Comparison of ENCODE assay signal across 8 cellular contexts in the genomic region with DNA sequence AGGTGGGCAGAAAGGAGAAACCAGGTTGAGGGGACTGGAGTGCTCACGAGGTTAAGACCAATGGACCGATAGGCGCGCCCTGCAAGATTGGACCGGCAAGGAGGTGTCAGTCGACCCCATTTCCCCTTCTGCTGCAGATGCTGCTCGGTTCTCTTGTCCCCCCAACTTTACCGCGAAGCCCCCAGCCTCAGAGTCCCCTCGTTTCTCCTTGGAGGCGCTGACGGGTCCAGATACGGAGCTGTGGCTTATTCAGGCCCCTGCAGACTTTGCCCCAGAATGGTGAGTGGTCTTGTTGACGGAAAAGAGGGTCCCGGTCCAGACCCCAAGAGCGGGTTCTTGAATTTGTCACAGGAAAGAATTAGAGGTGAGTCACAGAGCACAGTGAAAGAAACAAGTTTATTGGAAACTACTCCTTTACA. TPM values are rescaled to one million over a fixed set of nuclear protein-coding genes. Genes with fewer than 3 reads are reported as not detected.
DNase-seq lines count a peak whose midpoint lies in the region; ATAC-seq and TF ChIP-seq lines count a peak whose summit lies in the region.

No MANE protein-coding gene starts in this region.

- peak overlapping the region; percentile 94; the same call in 1 of the 2 replicates for H2AFZ ChIP-seq in Loucy (ENCODE audit: low read length)

- TF ChIP-seq CTCF in Loucy (conservative IDR thresholded peaks at IDR 0.05; ENCODE audit: low read length) (no peak), nephron progenitor cell (IDR thresholded peaks at IDR 0.05) (no peak)

- H3K27ac Mint-ChIP-seq in CD4-positive, CD25-positive, alpha-beta regulatory T cell, result peak overlapping the region in 2 of 3 donors; percentile 87 to 94
- H3K27ac Mint-ChIP-seq in dendritic cell treated with granulocyte-macrophage colony-stimulating factor and Interleukin-4, amounts not matched to agents 40 ng/mL and 50 ng/mL, for 4 days, result peak overlapping the region; percentile 90
- H3K27ac Mint-ChIP-seq in nephron progenitor cell, result peak overlapping the region; percentile 58

- H3K27me3 ChIP-seq in CD4-positive, CD25-positive, alpha-beta regulatory T cell (ENCODE audit: control insufficient read depth, insufficient read depth, low read length), result peaks cover 2% of the 10 kb centered on the region
- no peaks in the 10 kb centered on the region for H3K27me3 ChIP-seq in Loucy (ENCODE audit: insufficient read depth, low read length, poor library complexity, severe bottlenecking)

- no peaks in the 10 kb centered on the region for H3K9me2 ChIP-seq in Loucy (replicated peaks; ENCODE audit: low read depth, low read length)

- no peaks in the 10 kb centered on the region for H3F3A ChIP-seq in Loucy (ENCODE audit: low read depth)

- H3K9me3 ChIP-seq in CD4-positive, CD25-positive, alpha-beta regulatory T cell (ENCODE audit: control insufficient read depth in 2 of 2, low read length in 2 of 2), result no peaks in the 10 kb centered on the region
- no peaks in the 10 kb centered on the region for H3K9me3 ChIP-seq in Loucy (ENCODE audit: insufficient read depth, low read depth, low read length)

- peak overlapping the region; percentile 79 for H3K4me3 ChIP-seq in CD4-positive, CD25-positive, alpha-beta regulatory T cell (ENCODE audit: low read depth, low read length)
- H3K4me3 ChIP-seq in Loucy (ENCODE audit: low read length, poor library complexity, severe bottlenecking), result peak overlapping the region; percentile 88

- H3K79me2 ChIP-seq in Loucy (ENCODE audit: insufficient read depth, low read length), result peaks cover 4% of the 10 kb centered on the region; the same call in 1 of the 2 replicates

- H3K4me1 Mint-ChIP-seq in CD4-positive, CD25-positive, alpha-beta regulatory T cell, result peaks cover 0 to 40% (median 17%) of the 10 kb centered on the region in 4 donors
- H3K4me1 Mint-ChIP-seq in dendritic cell treated with granulocyte-macrophage colony-stimulating factor and Interleukin-4, amounts not matched to agents 40 ng/mL and 50 ng/mL, for 4 days (ENCODE audit: low read depth), result peaks cover 72% of the 10 kb centered on the region
- H3K4me1 Mint-ChIP-seq in nephron progenitor cell, result peaks cover 69% of the 10 kb centered on the region

- peak overlapping the region; percentile 76 for H3K9ac ChIP-seq in Loucy (ENCODE audit: low read depth, low read length, poor library complexity, severe bottlenecking)

- H3K4me1 ChIP-seq in CD4-positive, CD25-positive, alpha-beta regulatory T cell (ENCODE audit: control insufficient read depth, insufficient read depth, low read length, poor library complexity, severe bottlenecking), result peaks cover 37% of the 10 kb centered on the region
- H3K4me1 ChIP-seq in Loucy (ENCODE audit: insufficient read depth, low read length, poor library complexity, severe bottlenecking), result peaks cover 25% of the 10 kb centered on the region

- H3K4me3 Mint-ChIP-seq in CD4-positive, CD25-positive, alpha-beta regulatory T cell, result peak overlapping the region; percentile 90 to 99 (median 96)
- H3K4me3 Mint-ChIP-seq in dendritic cell treated with granulocyte-macrophage colony-stimulating factor and Interleukin-4, amounts not matched to agents 40 ng/mL and 50 ng/mL, for 4 days, result peak overlapping the region; percentile 95
- H3K4me3 Mint-ChIP-seq in nephron progenitor cell, result peak overlapping the region; percentile 89

- no peak for ATAC-seq in CD4-positive, CD25-positive, alpha-beta regulatory T cell (ENCODE audit: low read depth in 2 of 2)
- ATAC-seq in GM19463 (IDR thresholded peaks at IDR 0.05; ENCODE audit: unreplicated experiment) (no peak), HG02798 (IDR thresholded peaks at IDR 0.05; ENCODE audit: poor library complexity, unreplicated experiment) (no peak), GM18909 (IDR thresholded peaks at IDR 0.05; ENCODE audit: poor library complexity, unreplicated experiment) (no peak)

- intact Hi-C loops in dendritic cell treated with granulocyte-macrophage colony-stimulating factor and Interleukin-4, amounts not matched to agents 40 ng/mL and 50 ng/mL, for 4 days (cut with micrococcal nuclease), result loop anchor here (1.0 kb wide), 1 partner anchor 16 kb away; a partner anchor contains a TSS

- peaks cover 14% of the 10 kb centered on the region for H3K36me3 Mint-ChIP-seq in CD4-positive, CD25-positive, alpha-beta regulatory T cell
- H3K36me3 Mint-ChIP-seq in dendritic cell treated with granulocyte-macrophage colony-stimulating factor and Interleukin-4, amounts not matched to agents 40 ng/mL and 50 ng/mL, for 4 days (ENCODE audit: low read depth), result peaks cover 12% of the 10 kb centered on the region
- peaks cover 27% of the 10 kb centered on the region for H3K36me3 Mint-ChIP-seq in nephron progenitor cell (ENCODE audit: low read depth)

- DNase-seq in CD4-positive, CD25-positive, alpha-beta regulatory T cell, result no peak
- no peak for DNase-seq in nephron progenitor cell
- no peak for DNase-seq in ACHN

- H3K9me3 Mint-ChIP-seq in CD4-positive, CD25-positive, alpha-beta regulatory T cell, result peaks cover 0 to 2% (median 0%) of the 10 kb centered on the region in 7 donors
- H3K9me3 Mint-ChIP-seq in dendritic cell treated with granulocyte-macrophage colony-stimulating factor and Interleukin-4, amounts not matched to agents 40 ng/mL and 50 ng/mL, for 4 days, result no peaks in the 10 kb centered on the region
- no peaks in the 10 kb centered on the region for H3K9me3 Mint-ChIP-seq in nephron progenitor cell

- H3K27me3 Mint-ChIP-seq in CD4-positive, CD25-positive, alpha-beta regulatory T cell, result peaks cover 31% of the 10 kb centered on the region
- peaks cover 32% of the 10 kb centered on the region for H3K27me3 Mint-ChIP-seq in dendritic cell treated with granulocyte-macrophage colony-stimulating factor and Interleukin-4, amounts not matched to agents 40 ng/mL and 50 ng/mL, for 4 days
- peaks cover 31% of the 10 kb centered on the region for H3K27me3 Mint-ChIP-seq in nephron progenitor cell (ENCODE audit: low read depth, poor library complexity)

- H3K4me2 ChIP-seq in Loucy (ENCODE audit: low read depth, low read length, poor library complexity, severe bottlenecking), result peak overlapping the region; percentile 96

- H3K36me3 ChIP-seq in CD4-positive, CD25-positive, alpha-beta regulatory T cell (ENCODE audit: control insufficient read depth, insufficient read depth, low read length), result no peaks in the 10 kb centered on the region
- no peaks in the 10 kb centered on the region for H3K36me3 ChIP-seq in Loucy (ENCODE audit: insufficient read depth, low read length)

- in situ Hi-C loops in ACHN (cut with HindIII; ENCODE audit: low pct_ligation_motif_present, low pct_unique_long_range_greater_than_20kb, low sequenced_read_pairs), result no loop called here

- no peaks in the 10 kb centered on the region for H4K20me1 ChIP-seq in Loucy (ENCODE audit: insufficient read depth, low read length, poor library complexity, severe bottlenecking)

- no peak overlapping the region for H3K27ac ChIP-seq in CD4-positive, CD25-positive, alpha-beta regulatory T cell (ENCODE audit: insufficient read depth, low read length, poor library complexity, severe bottlenecking)

RNA-seq across cellular contexts. Expression of a gene that starts 0.5 kb away (rescaled TPM):
- 2.1 TPM for total RNA-seq in CD4-positive, CD25-positive, alpha-beta regulatory T cell
- polyA plus RNA-seq in CD4-positive, CD25-positive, alpha-beta regulatory T cell, result 1 to 10 TPM; 1.6 to 3.6 (median 2.4) TPM

RNA-seq across cellular contexts. Expression of a gene that starts 2.1 kb away (rescaled TPM):
- total RNA-seq in CD4-positive, CD25-positive, alpha-beta regulatory T cell, result 7.4 TPM
- polyA plus RNA-seq in CD4-positive, CD25-positive, alpha-beta regulatory T cell, result under 1 TPM; 0.17 to 0.94 (median 0.57) TPM

RNA-seq across cellular contexts. Expression of a gene that starts 16.8 kb away (rescaled TPM):
- 30.5 TPM for total RNA-seq in CD4-positive, CD25-positive, alpha-beta regulatory T cell
- polyA plus RNA-seq in CD4-positive, CD25-positive, alpha-beta regulatory T cell, result 10 to 100 TPM; 25.9 to 28.7 (median 26.3) TPM

RNA-seq across cellular contexts. Expression of a gene that starts 36.6 kb away (rescaled TPM):
- total RNA-seq in CD4-positive, CD25-positive, alpha-beta regulatory T cell, result 15.5 TPM
- 1 to 10 TPM; 4.4 to 7.5 (median 6.4) TPM for polyA plus RNA-seq in CD4-positive, CD25-positive, alpha-beta regulatory T cell
